Comparison of ENCODE assay signal across 23 cellular contexts in the genomic region with DNA sequence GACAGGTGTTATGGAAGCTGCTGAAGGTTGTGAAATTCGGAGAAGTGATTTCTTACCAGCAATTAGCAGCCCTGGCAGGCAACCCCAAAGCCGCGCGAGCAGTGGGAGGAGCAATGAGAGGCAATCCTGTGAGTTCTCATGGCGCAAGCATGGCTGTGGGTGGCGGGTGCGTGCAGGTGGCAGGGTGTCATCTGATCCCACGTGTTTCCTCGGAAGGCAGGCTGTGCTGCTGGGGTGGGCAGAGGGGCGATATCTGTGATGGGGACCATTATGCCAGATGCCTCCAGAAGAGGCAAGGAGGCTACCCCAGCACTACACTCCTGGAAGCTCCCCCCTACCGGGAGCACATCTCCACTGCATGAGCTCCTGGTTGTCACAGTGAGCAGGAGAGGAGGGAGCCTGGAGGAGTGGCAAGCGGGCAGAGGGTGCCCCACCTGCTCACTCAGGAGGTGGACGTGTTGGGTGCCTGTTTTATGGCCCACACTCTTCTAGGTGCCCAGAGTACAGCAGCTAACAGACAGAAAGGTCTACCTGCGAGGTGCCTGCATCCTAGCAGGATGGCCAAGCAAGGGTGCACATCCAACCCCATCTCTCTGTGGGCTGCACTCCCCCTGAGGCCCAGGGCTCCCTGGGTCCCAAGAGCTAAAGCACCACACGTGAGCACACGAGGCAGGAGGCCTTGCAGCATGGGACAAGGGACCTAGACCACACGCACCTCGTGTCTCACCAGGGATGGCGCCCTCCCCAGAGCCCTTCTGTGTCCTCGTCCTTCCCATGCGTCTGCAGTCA.
DNase-seq lines count a peak whose midpoint lies in the region; ATAC-seq and TF ChIP-seq lines count a peak whose summit lies in the region.
"Had no signal": no experiment of that assay in that cellular context is flagged by ENCODE, and none has a peak within 500 bp of the region (broad histone marks: within the 10 kb centered on the region; RNA-seq: fewer than 3 reads in every experiment).

No MANE protein-coding gene starts in this region.

- no peaks in the 10 kb centered on the region for H3K27me3 Mint-ChIP-seq in activated CD4-positive, alpha-beta T cell treated with anti-CD3 and anti-CD28 coated beads, Interleukin-2, amount 10 ng/mL, durations not matched to agents 7 days and 5 days
- H3K27me3 Mint-ChIP-seq: stimulated activated naive CD8-positive, alpha-beta T cell treated with anti-CD3 and anti-CD28 coated beads, Interleukin-15, amount 100 ng/mL, for 72 hours had no signal

- POLR2A ChIA-PET in activated CD4-positive, alpha-beta T cell treated with anti-CD3 and anti-CD28 coated beads, Interleukin-2, amount 10 ng/mL, durations not matched to agents 7 days and 5 days (lab: Charles Lee), result no interaction called here

- H3K4me1 ChIP-seq in right cardiac atrium (ENCODE audit: control insufficient read depth, insufficient read depth, low read length), result no peaks in the 10 kb centered on the region
- peaks cover 0 to 12% (median 4%) of the 10 kb centered on the region in 4 donors for H3K4me1 ChIP-seq in sigmoid colon
- H3K4me1 ChIP-seq: A549, HAP-1 had no signal

- H3K27ac Mint-ChIP-seq in activated CD4-positive, alpha-beta T cell treated with anti-CD3 and anti-CD28 coated beads, Interleukin-2, amount 10 ng/mL, durations not matched to agents 7 days and 5 days, result no peak overlapping the region
- H3K27ac Mint-ChIP-seq: stimulated activated naive CD8-positive, alpha-beta T cell treated with anti-CD3 and anti-CD28 coated beads, Interleukin-15, amount 100 ng/mL, for 72 hours; WTC11 had no signal

- peaks cover 0 to 14% (median 5%) of the 10 kb centered on the region in 4 donors for H3K36me3 ChIP-seq in sigmoid colon
- H3K36me3 ChIP-seq: cardiac muscle cell, HAP-1 had no signal

- H3K4me3 Mint-ChIP-seq in activated CD4-positive, alpha-beta T cell treated with anti-CD3 and anti-CD28 coated beads, Interleukin-2, amount 10 ng/mL, durations not matched to agents 7 days and 5 days, result no peak overlapping the region
- H3K4me3 Mint-ChIP-seq: stimulated activated naive CD8-positive, alpha-beta T cell treated with anti-CD3 and anti-CD28 coated beads, Interleukin-15, amount 100 ng/mL, for 72 hours; WTC11 had no signal

- H3K9me3 Mint-ChIP-seq in activated CD4-positive, alpha-beta T cell treated with anti-CD3 and anti-CD28 coated beads, Interleukin-2, amount 10 ng/mL, durations not matched to agents 7 days and 5 days, result no peaks in the 10 kb centered on the region

- H3K4me1 Mint-ChIP-seq in activated CD4-positive, alpha-beta T cell treated with anti-CD3 and anti-CD28 coated beads, Interleukin-2, amount 10 ng/mL, durations not matched to agents 7 days and 5 days, result peaks cover 12% of the 10 kb centered on the region

- intact Hi-C loops in right cardiac atrium (cut with DNase I) (no loop called here), sigmoid colon (cut with DNase I) (no loop called here)

- H3K4me3 ChIP-seq in right cardiac atrium (ENCODE audit: low read length) (no peak overlapping the region), sigmoid colon (no peak overlapping the region)
- H3K4me3 ChIP-seq: A549, BLaER1, cardiac muscle cell, esophagus squamous epithelium, HAP-1 had no signal

- TF ChIP-seq CTCF in sigmoid colon (IDR thresholded peaks at IDR 0.05), result no peak

- no peaks in the 10 kb centered on the region for H3K27me3 ChIP-seq in right cardiac atrium (ENCODE audit: control insufficient read depth, insufficient read depth)
- no peaks in the 10 kb centered on the region for H3K27me3 ChIP-seq in sigmoid colon
- H3K27me3 ChIP-seq: BLaER1, cardiac muscle cell, esophagus squamous epithelium had no signal

- no peak for TF ChIP-seq EP300 in sigmoid colon (IDR thresholded peaks at IDR 0.05)

- H3K36me3 Mint-ChIP-seq in activated CD4-positive, alpha-beta T cell treated with anti-CD3 and anti-CD28 coated beads, Interleukin-2, amount 10 ng/mL, durations not matched to agents 7 days and 5 days (ENCODE audit: low read depth), result no peaks in the 10 kb centered on the region

- H3K27ac ChIP-seq in right cardiac atrium (ENCODE audit: low read length) (no peak overlapping the region), sigmoid colon (no peak overlapping the region)
- H3K27ac ChIP-seq: A549, BLaER1, cardiac muscle cell, esophagus squamous epithelium had no signal

- no peak for TF ChIP-seq POLR2A in sigmoid colon (IDR thresholded peaks at IDR 0.05)

- ATAC-seq in right cardiac atrium (no peak), GM18870 (IDR thresholded peaks at IDR 0.05; ENCODE audit: unreplicated experiment) (no peak), GM18909 (IDR thresholded peaks at IDR 0.05; ENCODE audit: poor library complexity, unreplicated experiment) (no peak)
- ATAC-seq: A549; Panc1; SK-N-SH treated with all-trans-retinoic acid at 6 μM for 48 hours; stimulated activated naive CD8-positive, alpha-beta T cell treated with anti-CD3 and anti-CD28 coated beads, Interleukin-15, amount 100 ng/mL, for 72 hours; WTC11 had no signal

- peak; percentile 2 for DNase-seq in activated CD4-positive, alpha-beta T cell treated with anti-CD3 and anti-CD28 coated beads, Interleukin-2, amount 10 ng/mL, durations not matched to agents 7 days and 5 days
- no peak for DNase-seq in activated CD4-positive, alpha-beta T cell treated with anti-CD3 and anti-CD28 coated beads for 48 hours
- peak; percentile 36 for DNase-seq in NCI-H1105 (lab: John Stamatoyannopoulos, UW)
- DNase-seq in right cardiac atrium, result peak in 2 of 3 donors; percentile 6 to 14
- peak; percentile 53 for DNase-seq in sigmoid colon
- DNase-seq in activated T-cell treated with anti-CD3 and anti-CD28 coated beads, Interleukin-2, amount 50 U/mL, for 48 hours, result no peak
- DNase-seq: activated gamma-delta T cell; Calu3; effector CD4-positive, alpha-beta T cell; esophagus squamous epithelium; NCI-H1417 treated with DMSO at 0.1 percent for 48 hours; occipital lobe; stimulated activated CD4-positive, alpha-beta T cell treated with anti-CD3 and anti-CD28 coated beads, Interleukin-2, amount 100 ng/mL, for 48 hours had no signal

- CTCF ChIA-PET in activated CD4-positive, alpha-beta T cell treated with anti-CD3 and anti-CD28 coated beads, Interleukin-2, amount 10 ng/mL, durations not matched to agents 7 days and 5 days (lab: Charles Lee), result no interaction called here

- no peaks in the 10 kb centered on the region for H3K9me3 ChIP-seq in right cardiac atrium (ENCODE audit: control insufficient read depth, low read length)
- no peaks in the 10 kb centered on the region for H3K9me3 ChIP-seq in sigmoid colon
- H3K9me3 ChIP-seq: HAP-1 had no signal

- WGBS in right cardiac atrium, result 94% methylated on average over 21 of the region's 21 CpGs
- WGBS in sigmoid colon, 2 donors, result 92 to 96% methylated on average over 21 of the region's 21 CpGs

Comparison
In these comparisons a context has a peak if more than half of its experiments do, and no peak if none do; other contexts are left out.
1. DNase-seq: peak in activated CD4-positive, alpha-beta T cell treated with anti-CD3 and anti-CD28 coated beads, Interleukin-2, amount 10 ng/mL, durations not matched to agents 7 days and 5 days (single experiment), NCI-H1105 (single experiment), right cardiac atrium (2 of 3) and sigmoid colon (single experiment); none in activated CD4-positive, alpha-beta T cell treated with anti-CD3 and anti-CD28 coated beads for 48 hours (single experiment) and activated T-cell treated with anti-CD3 and anti-CD28 coated beads, Interleukin-2, amount 50 U/mL, for 48 hours (0 of 2).